In the genomic region with DNA sequence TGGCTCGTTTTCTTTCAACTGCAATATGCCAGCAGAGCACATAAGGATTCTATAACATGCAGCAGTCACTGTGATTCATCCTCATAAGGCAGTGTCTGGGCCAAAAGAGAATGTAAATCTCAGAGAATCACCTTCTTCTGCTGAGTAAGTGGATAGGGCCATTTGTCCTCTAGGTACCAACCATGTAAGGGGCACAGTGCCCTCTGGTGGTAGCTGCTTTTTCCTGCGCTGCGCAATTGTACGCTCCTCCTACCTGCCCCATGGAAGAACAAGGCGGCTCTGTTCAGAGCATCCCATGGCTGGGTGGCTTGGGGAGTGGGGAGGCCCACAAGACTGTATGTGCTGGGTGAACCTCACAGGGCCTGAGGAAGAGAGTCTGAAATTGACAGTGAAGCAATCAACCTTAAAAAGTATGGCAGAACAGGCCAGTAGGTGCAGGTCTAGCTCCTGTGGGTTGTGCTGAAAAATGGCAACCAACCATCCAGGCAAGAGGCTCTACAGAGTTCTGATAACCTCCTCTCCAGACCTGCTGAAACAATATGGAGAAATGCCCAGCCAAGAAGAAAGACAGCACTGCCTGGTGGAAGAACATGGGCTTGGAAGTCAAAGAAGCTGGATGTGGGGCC, we compare ENCODE assay signal across 8 cellular contexts.
A peak's percentile ranks its signal among the peaks of the same experiment; 100 is the strongest.
DNase-seq lines count a peak whose midpoint lies in the region; ATAC-seq and TF ChIP-seq lines count a peak whose summit lies in the region.

No MANE protein-coding gene starts in this region.

- DNase-seq in DND-41 = peak; percentile 51
- DNase-seq in NCI-H2227 (lab: John Stamatoyannopoulos, UW; ENCODE audit: unreplicated experiment) = peak; percentile 69
- peak; percentile 63 to 72 for DNase-seq in activated CD4-positive, alpha-beta T cell treated with anti-CD3 and anti-CD28 coated beads, Interleukin-2, amount 50 U/mL, for 48 hours
- DNase-seq in epithelial cell of proximal tubule (ENCODE audit: low read depth) = peak; percentile 22
- DNase-seq in midbrain (lab: John Stamatoyannopoulos, UW) = peak; percentile 86
- peak; percentile 52 to 57 for DNase-seq in stimulated activated effector memory CD8-positive, alpha-beta T cell treated with anti-CD3 and anti-CD28 coated beads, Interleukin-12 subunit alpha, Interleukin-12 subunit beta, amount 100 ng/mL, for 72 hours (ENCODE audit: low spot score in 2 of 2)
- no peak for DNase-seq in effector CD8-positive, alpha-beta T cell (lab: John Stamatoyannopoulos, UW)

- H3K4me2 ChIP-seq in DND-41 (ENCODE audit: insufficient read depth, low read length) = no peak overlapping the region

- CTCF ChIA-PET in HEK293 (lab: Yijun Ruan, JAX) = interaction anchor here (0.5 to 1.7 kb wide), 17 partner anchors 9 to 816 kb away, joined by 3 to 7 read pairs (median 3); no protein-coding TSS in a partner anchor

- H3K9ac ChIP-seq in DND-41 (ENCODE audit: low read depth, low read length) = no peak overlapping the region

- H3K27ac Mint-ChIP-seq in stimulated activated effector memory CD8-positive, alpha-beta T cell treated with anti-CD3 and anti-CD28 coated beads, Interleukin-12 subunit alpha, Interleukin-12 subunit beta, amount 100 ng/mL, for 72 hours = no peak overlapping the region

- no peaks in the 10 kb centered on the region for H3K36me3 Mint-ChIP-seq in stimulated activated effector memory CD8-positive, alpha-beta T cell treated with anti-CD3 and anti-CD28 coated beads, Interleukin-12 subunit alpha, Interleukin-12 subunit beta, amount 100 ng/mL, for 72 hours

- no peaks in the 10 kb centered on the region for H4K20me1 ChIP-seq in DND-41 (ENCODE audit: insufficient read depth, low read length)

- peak; percentile 67; the same call in 2 of the 3 replicates for ATAC-seq in DND-41 (ENCODE audit: insufficient read depth, low read depth)
- ATAC-seq in stimulated activated effector memory CD8-positive, alpha-beta T cell treated with anti-CD3 and anti-CD28 coated beads, Interleukin-12 subunit alpha, Interleukin-12 subunit beta, amount 100 ng/mL, for 72 hours = peak; percentile 89

- no peaks in the 10 kb centered on the region for H3K36me3 ChIP-seq in DND-41 (ENCODE audit: insufficient read depth, low read length)
- H3K36me3 ChIP-seq in HEK293 (ENCODE audit: control insufficient read depth in 2 of 2, insufficient read depth in 1 of 2, low read length in 2 of 2) = no peaks in the 10 kb centered on the region

- H3K4me1 Mint-ChIP-seq in stimulated activated effector memory CD8-positive, alpha-beta T cell treated with anti-CD3 and anti-CD28 coated beads, Interleukin-12 subunit alpha, Interleukin-12 subunit beta, amount 100 ng/mL, for 72 hours = no peaks in the 10 kb centered on the region

- TF ChIP-seq CTCF in DND-41 (IDR thresholded peaks at IDR 0.05; ENCODE audit: borderline replicate concordance, extremely low read depth, low read length, poor library complexity, severe bottlenecking) (peak; percentile 80), HEK293 (tag by site-specific recombination; IDR thresholded peaks at IDR 0.05) (peak; percentile 49), epithelial cell of proximal tubule (conservative IDR thresholded peaks at IDR 0.05; ENCODE audit: low read depth, low read length) (peak; percentile 90)

- no peaks in the 10 kb centered on the region for H3K27me3 ChIP-seq in DND-41 (ENCODE audit: insufficient read depth, low read length, poor library complexity)

- H3K4me3 ChIP-seq in DND-41 (ENCODE audit: low read depth in 1 of 2, low read length in 2 of 2) (no peak overlapping the region), HEK293 (ENCODE audit: low read depth, low read length) (no peak overlapping the region), epithelial cell of proximal tubule (ENCODE audit: low read depth, low read length) (no peak overlapping the region)

- POLR2A ChIA-PET in HEK293 (lab: Yijun Ruan, JAX) = no interaction called here

- no peak overlapping the region for H3K4me3 Mint-ChIP-seq in stimulated activated effector memory CD8-positive, alpha-beta T cell treated with anti-CD3 and anti-CD28 coated beads, Interleukin-12 subunit alpha, Interleukin-12 subunit beta, amount 100 ng/mL, for 72 hours

- no peak overlapping the region for H3K27ac ChIP-seq in DND-41 (ENCODE audit: low read length)
- H3K27ac ChIP-seq in HEK293 (ENCODE audit: extremely low read depth, low read depth, low read length) = no peak overlapping the region

- H3K4me1 ChIP-seq in DND-41 (ENCODE audit: insufficient read depth, low read length) (no peaks in the 10 kb centered on the region), HEK293 (ENCODE audit: control insufficient read depth, insufficient read depth, low read length) (no peaks in the 10 kb centered on the region)

- no peak overlapping the region for H2AFZ ChIP-seq in DND-41 (ENCODE audit: low read depth, low read length)

- H3K9me3 ChIP-seq in DND-41 (ENCODE audit: insufficient read depth, low read length, severe bottlenecking) (no peaks in the 10 kb centered on the region), HEK293 (ENCODE audit: control insufficient read depth, insufficient read depth, low read depth, low read length) (no peaks in the 10 kb centered on the region)

- no peaks in the 10 kb centered on the region for H3K9me3 Mint-ChIP-seq in stimulated activated effector memory CD8-positive, alpha-beta T cell treated with anti-CD3 and anti-CD28 coated beads, Interleukin-12 subunit alpha, Interleukin-12 subunit beta, amount 100 ng/mL, for 72 hours

- H3K79me2 ChIP-seq in DND-41 (ENCODE audit: insufficient read depth, low read length) = no peaks in the 10 kb centered on the region

TF ChIP-seq in HEK293, 187 proteins besides CTCF, POLR2A, EP300 and RAD21:
- no peak for TF ChIP-seq ZNF239 (tag by site-specific recombination; IDR thresholded peaks at IDR 0.05)
- TF ChIP-seq ZNF654 (tag by site-specific recombination; IDR thresholded peaks at IDR 0.05; ENCODE audit: low read depth) = peak; percentile 73
